Comparison of ENCODE assay signal across 30 cellular contexts in genomic region chr4:7390906-7391636, GRCh38. TPM values are rescaled to one million over a fixed set of nuclear protein-coding genes. Genes with fewer than 3 reads are reported as not detected.
DNase-seq lines count a peak whose midpoint lies in the region; ATAC-seq and TF ChIP-seq lines count a peak whose summit lies in the region.
"Had no signal": no experiment of that assay in that cellular context is flagged by ENCODE, and none has a peak within 500 bp of the region (broad histone marks: within the 10 kb centered on the region; RNA-seq: fewer than 3 reads in every experiment).

No MANE protein-coding gene starts in this region.

- H3K4ac ChIP-seq in neuronal stem cell (ENCODE audit: low read length), result no peak overlapping the region

- H2BK5ac ChIP-seq in neuronal stem cell (ENCODE audit: low read length), result peak overlapping the region; percentile 35

- H3K9me3 ChIP-seq in right atrium auricular region (no peaks in the 10 kb centered on the region), heart right ventricle (no peaks in the 10 kb centered on the region), neuronal stem cell (replicated peaks in 1 of 2; ENCODE audit: control insufficient read depth in 2 of 2, insufficient read depth in 1 of 2, low read depth in 1 of 2, low read length in 2 of 2) (peaks cover 0 to 2% of the 10 kb centered on the region in 2 donors)
- H3K9me3 ChIP-seq: esophagus muscularis mucosa had no signal

- H3K4me2 ChIP-seq in neuronal stem cell (ENCODE audit: insufficient read depth, low read length, poor library complexity, severe bottlenecking), result no peak overlapping the region
- H3K4me2 ChIP-seq: hepatocyte, smooth muscle cell had no signal

- in situ Hi-C loops in ACHN (cut with HindIII; ENCODE audit: low pct_ligation_motif_present, low pct_unique_long_range_greater_than_20kb, low sequenced_read_pairs), result no loop called here

- DNase-seq in right atrium auricular region (ENCODE audit: low spot score) (peak; percentile 34), heart right ventricle (no peak), coronary artery (ENCODE audit: low spot score) (peak; percentile 58), neuronal stem cell (ENCODE audit: low spot score) (no peak), inferior parietal cortex (ENCODE audit: extremely low spot score) (no peak), ACHN (no peak)
- DNase-seq: cortex of kidney; DND-41; foreskin melanocyte; left ventricle myocardium superior; naive B cell; NCI-H2081; NCI-H345; RPMI8226; stimulated activated CD4-positive, alpha-beta T cell treated with anti-CD3 and anti-CD28 coated beads, Interleukin-2, amount 100 ng/mL, for 48 hours; T-helper 17 cell; trophoblast cell had no signal

- H3K27ac ChIP-seq in right atrium auricular region, result no peak overlapping the region
- no peak overlapping the region for H3K27ac ChIP-seq in heart right ventricle
- no peak overlapping the region for H3K27ac ChIP-seq in coronary artery
- no peak overlapping the region for H3K27ac ChIP-seq in neuronal stem cell (replicated peaks; ENCODE audit: low read length)
- H3K27ac ChIP-seq: esophagus muscularis mucosa, hepatocyte had no signal

- TF ChIP-seq CTCF in right atrium auricular region (IDR thresholded peaks at IDR 0.05) (no peak), heart right ventricle (IDR thresholded peaks at IDR 0.05) (no peak), coronary artery (IDR thresholded peaks at IDR 0.05) (no peak)

- H3K4me3 ChIP-seq in right atrium auricular region (no peak overlapping the region), heart right ventricle (no peak overlapping the region), coronary artery (no peak overlapping the region), neuronal stem cell (ENCODE audit: low read length in 2 of 2) (no peak overlapping the region)
- H3K4me3 ChIP-seq: esophagus muscularis mucosa, hepatocyte, K562, smooth muscle cell had no signal

- peak overlapping the region; percentile 13 for H3K18ac ChIP-seq in neuronal stem cell (ENCODE audit: low read length)

- H3K4me1 ChIP-seq in right atrium auricular region, result no peaks in the 10 kb centered on the region
- H3K4me1 ChIP-seq in heart right ventricle, result peaks cover 0 to 6% (median 0%) of the 10 kb centered on the region in 9 donors
- H3K4me1 ChIP-seq in neuronal stem cell (ENCODE audit: control insufficient read depth in 2 of 2, insufficient read depth in 1 of 2, low read depth in 1 of 2, low read length in 2 of 2), result peaks cover 0 to 19% of the 10 kb centered on the region in 2 donors

- ATAC-seq in heart right ventricle (no peak), HG03442 (IDR thresholded peaks at IDR 0.05; ENCODE audit: unreplicated experiment) (no peak)
- ATAC-seq: activated naive CD4-positive, alpha-beta T cell treated with anti-CD3 and anti-CD28 coated beads, Interleukin-2, amount 50 U/mL, for 72 hours; HCT116; K562; left ventricle myocardium superior; T-helper 17 cell had no signal

- no peak overlapping the region for H4K91ac ChIP-seq in neuronal stem cell (ENCODE audit: low read depth, low read length, poor library complexity)

- no peak overlapping the region for H2BK120ac ChIP-seq in neuronal stem cell (ENCODE audit: low read depth, low read length)

- no peak overlapping the region for H2AFZ ChIP-seq in neuronal stem cell (ENCODE audit: low read length)
- H2AFZ ChIP-seq: hepatocyte had no signal

- H4K8ac ChIP-seq in neuronal stem cell (ENCODE audit: low read depth, low read length), result no peak overlapping the region

- H3K79me1 ChIP-seq in neuronal stem cell (ENCODE audit: low read depth, low read length), result peaks cover 3% of the 10 kb centered on the region

- no peak overlapping the region for H3K14ac ChIP-seq in neuronal stem cell (ENCODE audit: low read length)

- no peak overlapping the region for H2BK12ac ChIP-seq in neuronal stem cell (ENCODE audit: low read length)

- H3K23ac ChIP-seq in neuronal stem cell (ENCODE audit: low read depth, low read length, poor library complexity), result peak overlapping the region; percentile 8

- no peak overlapping the region for H3K9ac ChIP-seq in neuronal stem cell (ENCODE audit: low read depth, low read length, poor library complexity)

- no peaks in the 10 kb centered on the region for H3K36me3 ChIP-seq in right atrium auricular region
- no peaks in the 10 kb centered on the region for H3K36me3 ChIP-seq in heart right ventricle
- H3K36me3 ChIP-seq in neuronal stem cell (replicated peaks in 1 of 2; ENCODE audit: control insufficient read depth in 2 of 2, insufficient read depth in 2 of 2, low read length in 2 of 2), result no peaks in the 10 kb centered on the region
- H3K36me3 ChIP-seq: esophagus muscularis mucosa had no signal

- intact Hi-C loops in heart right ventricle (cut with DNase I), result no loop called here

- WGBS in heart right ventricle, 2 donors, result 82% methylated on average over 18 of the region's 18 CpGs
- WGBS in neuronal stem cell (ENCODE audit: extremely low coverage in 2 of 2, insufficient read length in 2 of 2, insufficient replicate concordance in 1 of 2), 2 donors, result no CpG with 5 or more reads among the region's 18 CpGs

- no peak overlapping the region for H2AK5ac ChIP-seq in neuronal stem cell (ENCODE audit: low read depth, low read length)

- no peaks in the 10 kb centered on the region for H3K27me3 ChIP-seq in right atrium auricular region
- H3K27me3 ChIP-seq in heart right ventricle, result peaks cover 0 to 15% (median 7%) of the 10 kb centered on the region in 7 donors
- H3K27me3 ChIP-seq in neuronal stem cell (ENCODE audit: control insufficient read depth in 3 of 3, insufficient read depth in 3 of 3, low read depth in 1 of 3, low read length in 3 of 3), result peaks cover 0 to 8% (median 0%) of the 10 kb centered on the region in 3 experiments
- H3K27me3 ChIP-seq: esophagus muscularis mucosa, hepatocyte had no signal

- H2BK15ac ChIP-seq in neuronal stem cell (ENCODE audit: low read length), result no peak overlapping the region

RNA-seq across cellular contexts. Expression of gene PSAPL1, which starts 43.7 kb away (rescaled TPM):
- total RNA-seq in right atrium auricular region (under 1 TPM in 1 of 2 donors, not detected in 1; 0.12 TPM), heart right ventricle (under 1 TPM in 1 of 10 donors, not detected in 9; 0.05 TPM)
- polyA plus RNA-seq in heart right ventricle, result not detected
- 0.01 TPM for polyA plus RNA-seq in neuronal stem cell (2013, experiment 1 of 2)
- polyA plus RNA-seq in neuronal stem cell (2013, experiment 2 of 2), result not detected
- total RNA-seq: activated naive CD4-positive, alpha-beta T cell treated with anti-CD3 and anti-CD28 coated beads, Interleukin-2, amount 50 U/mL, for 72 hours; activated T-helper 1 cell treated with anti-CD3 and anti-CD28 coated beads, Interleukin-12 subunit alpha, Interleukin-12 subunit beta, Interleukin-2, Interleukin-4 antibody, amounts not matched to agents 30 ng/mL and 10 ng/mL and 1 ng/mL, durations not matched to agents 14 hours and 24 hours and 36 hours; esophagus muscularis mucosa; K562; left ventricle myocardium superior; M059J; mesothelial cell of epicardium; renal cortical epithelial cell; SK-MEL-5; smooth muscle cell; T-helper 17 cell had no signal
- polyA plus RNA-seq: CD14-positive monocyte, K562, smooth muscle cell had no signal

Comparison
In these comparisons a context has a peak if more than half of its experiments do, and no peak if none do; other contexts are left out.
1. DNase-seq: peak in right atrium auricular region (single experiment) and coronary artery (single experiment); none in heart right ventricle (0 of 2), neuronal stem cell (single experiment), inferior parietal cortex (single experiment) and ACHN (single experiment).